In the genomic region with DNA sequence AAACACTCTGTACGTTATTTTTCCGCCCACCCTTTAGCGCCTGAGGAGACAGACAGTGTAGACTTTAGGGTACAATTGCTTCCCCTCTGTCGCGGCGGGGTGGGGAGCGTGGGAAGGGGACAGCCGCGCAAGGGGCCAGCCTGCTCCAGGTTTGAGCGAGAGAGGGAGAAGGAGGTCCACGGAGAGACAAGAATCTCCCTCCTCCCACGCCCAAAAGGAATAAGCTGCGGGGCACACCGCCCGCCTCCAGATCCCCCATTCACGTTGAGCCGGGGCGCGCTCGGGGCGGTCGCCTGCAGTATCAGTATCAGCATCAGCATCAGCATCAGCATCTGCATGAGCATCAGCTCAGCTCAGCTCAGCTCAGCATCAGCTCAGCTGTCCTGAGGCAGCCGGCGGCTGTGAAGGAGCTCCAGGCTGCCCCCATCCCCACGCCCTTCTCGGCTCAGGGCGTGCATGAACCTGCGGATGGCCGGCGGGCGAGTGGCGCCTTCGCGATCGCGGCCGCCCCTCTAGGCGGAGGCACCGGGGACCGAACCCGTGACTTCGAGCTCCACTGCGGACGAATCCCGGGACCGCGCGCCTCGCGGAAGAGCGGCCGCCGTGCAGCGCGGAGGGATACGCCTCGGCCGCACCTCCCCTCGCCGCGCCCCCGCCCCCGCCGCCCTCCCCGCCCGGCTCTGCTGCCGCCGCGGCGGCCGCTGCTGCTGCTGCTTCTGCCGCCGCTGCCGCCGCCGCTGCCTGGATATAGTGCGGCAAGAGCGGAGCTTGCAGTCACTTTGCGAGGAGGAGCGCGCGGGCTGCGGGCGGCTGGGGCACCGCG, we compare ENCODE assay signal across 8 cellular contexts. TPM values are rescaled to one million over a fixed set of nuclear protein-coding genes. Genes with fewer than 3 reads are reported as not detected.
A peak's percentile ranks its signal among the peaks of the same experiment; 100 is the strongest.
DNase-seq lines count a peak whose midpoint lies in the region; ATAC-seq, FAIRE-seq and TF ChIP-seq lines count a peak whose summit lies in the region.

A gene (plus strand): TSS at position 777 of the 823 bp plus-strand sequence.

- H3K9me3 Mint-ChIP-seq in activated T-cell treated with anti-CD3 and anti-CD28 coated beads, Interleukin-2, amount 50 U/mL, for 24 hours: no peaks in the 10 kb centered on the region

- peak; percentile 86 for DNase-seq in Ammon's horn (ENCODE audit: low spot score)
- peak; percentile 58 for DNase-seq in H54 (ENCODE audit: insufficient read length, low spot score)
- DNase-seq in NCI-H69 (lab: John Stamatoyannopoulos, UW): peak; percentile 97
- DNase-seq in activated T-cell treated with anti-CD3 and anti-CD28 coated beads, Interleukin-2, amount 50 U/mL, for 24 hours: peak; percentile 81
- peak; percentile 19 to 20 for DNase-seq in stimulated activated CD8-positive, alpha-beta memory T cell treated with anti-CD3 and anti-CD28 coated beads, Interleukin-7, amount 100 ng/mL, for 48 hours (ENCODE audit: extremely low read depth in 1 of 2, low read depth in 1 of 2)

- no peak within 1 kb of the TSS for H3K4me3 ChIP-seq in mucosa of stomach (ENCODE audit: low read length)

- H3K4me3 Mint-ChIP-seq in activated T-cell treated with anti-CD3 and anti-CD28 coated beads, Interleukin-2, amount 50 U/mL, for 24 hours: peak within 1 kb of the TSS; percentile 69

- H3K27me3 Mint-ChIP-seq in activated T-cell treated with anti-CD3 and anti-CD28 coated beads, Interleukin-2, amount 50 U/mL, for 24 hours: peaks cover 33% of the 10 kb centered on the region

- FAIRE-seq in H54 (lab: Jason Lieb, UNC): no peak

- H3K27me3 ChIP-seq in mucosa of stomach (ENCODE audit: control insufficient read depth, insufficient read depth, low read length): peaks cover 14% of the 10 kb centered on the region

- H3K4me1 Mint-ChIP-seq in activated T-cell treated with anti-CD3 and anti-CD28 coated beads, Interleukin-2, amount 50 U/mL, for 24 hours (ENCODE audit: low read depth): peaks cover 9% of the 10 kb centered on the region

- H3K9me3 ChIP-seq in mucosa of stomach (ENCODE audit: control insufficient read depth, low read length): no peaks in the 10 kb centered on the region

- H3K36me3 ChIP-seq in mucosa of stomach (ENCODE audit: control insufficient read depth, insufficient read depth, low read length): no peaks in the 10 kb centered on the region

- TF ChIP-seq POLR2A in H54 (IDR thresholded peaks at IDR 0.05; ENCODE audit: low read depth, low read length): no peak

- H3K4me1 ChIP-seq in mucosa of stomach (ENCODE audit: control insufficient read depth, insufficient read depth, low read length): peaks cover 10% of the 10 kb centered on the region

- peak within 1 kb of the TSS; percentile 32 for H3K9ac ChIP-seq in mucosa of stomach (ENCODE audit: low read length)

- no peak within 1 kb of the TSS for H3K27ac Mint-ChIP-seq in activated T-cell treated with anti-CD3 and anti-CD28 coated beads, Interleukin-2, amount 50 U/mL, for 24 hours

- ATAC-seq in esophagus mucosa (peak; percentile 71), HG03039 (IDR thresholded peaks at IDR 0.05; ENCODE audit: unreplicated experiment) (no peak)

- H3K36me3 Mint-ChIP-seq in activated T-cell treated with anti-CD3 and anti-CD28 coated beads, Interleukin-2, amount 50 U/mL, for 24 hours (ENCODE audit: low read depth): no peaks in the 10 kb centered on the region

RNA-seq across cellular contexts. Expression of the gene that starts here (rescaled TPM):
- not detected for total RNA-seq in esophagus mucosa

Comparison
In these comparisons a context has a peak if more than half of its experiments do, and no peak if none do; other contexts are left out.
1. Peak in ATAC-seq in esophagus mucosa; RNA of the gene not detected or under 1 TPM.
2. DNase-seq: peak in every context shown above with its lines; median percentile 97 in NCI-H69; 86 in Ammon's horn; 81 in activated T-cell treated with anti-CD3 and anti-CD28 coated beads, Interleukin-2, amount 50 U/mL, for 24 hours; 58 in H54; 20 in stimulated activated CD8-positive, alpha-beta memory T cell treated with anti-CD3 and anti-CD28 coated beads, Interleukin-7, amount 100 ng/mL, for 48 hours.